In genomic region chr12:661720-662486, GRCh38 we compare ENCODE assay signal across 11 cellular contexts. TPM values are rescaled to one million over a fixed set of nuclear protein-coding genes. Genes with fewer than 3 reads are reported as not detected.
DNase-seq lines count a peak whose midpoint lies in the region; ATAC-seq and TF ChIP-seq lines count a peak whose summit lies in the region.
"Had no signal": no experiment of that assay in that cellular context is flagged by ENCODE, and none has a peak within 500 bp of the region (broad histone marks: within the 10 kb centered on the region; RNA-seq: fewer than 3 reads in every experiment).

No MANE protein-coding gene starts in this region.

- H3K36me3 Mint-ChIP-seq in activated naive CD8-positive, alpha-beta T cell treated with anti-CD3 and anti-CD28 coated beads, Interleukin-2, amount 50 U/mL, for 24 hours (ENCODE audit: low read depth) = no peaks in the 10 kb centered on the region
- no peaks in the 10 kb centered on the region for H3K36me3 Mint-ChIP-seq in stimulated activated memory B cell treated with anti-CD40 and anti-IgM and Interleukin-4, amounts not matched to agents 10 μg/mL and 1 μg/mL and 100 μg/mL, for 72 hours
- H3K36me3 Mint-ChIP-seq: neural progenitor cell had no signal

- peak overlapping the region; percentile 16 for H3K27ac Mint-ChIP-seq in activated naive CD8-positive, alpha-beta T cell treated with anti-CD3 and anti-CD28 coated beads, Interleukin-2, amount 50 U/mL, for 24 hours
- H3K27ac Mint-ChIP-seq in stimulated activated memory B cell treated with anti-CD40 and anti-IgM and Interleukin-4, amounts not matched to agents 10 μg/mL and 1 μg/mL and 100 μg/mL, for 72 hours = peak overlapping the region; percentile 48
- H3K27ac Mint-ChIP-seq: H9, neural progenitor cell had no signal

- CTCF ChIA-PET in HEK293T (lab: Yijun Ruan, JAX) = no interaction called here

- no peak for DNase-seq in HEK293T (ENCODE audit: extremely low spot score)
- DNase-seq in activated naive CD8-positive, alpha-beta T cell treated with anti-CD3 and anti-CD28 coated beads, Interleukin-2, amount 50 U/mL, for 24 hours = no peak
- DNase-seq in left ventricle myocardium superior = peak; percentile 62
- DNase-seq: H9; stimulated activated naive CD4-positive, alpha-beta T cell treated with Interleukin-2 at 50 U/mL for 16 hours had no signal

- intact Hi-C loops in left ventricle myocardium superior (cut with micrococcal nuclease) = no loop called here

- POLR2A ChIA-PET in HEK293T (lab: Yijun Ruan, JAX) = no interaction called here

- H3K27me3 Mint-ChIP-seq in activated naive CD8-positive, alpha-beta T cell treated with anti-CD3 and anti-CD28 coated beads, Interleukin-2, amount 50 U/mL, for 24 hours = peaks cover 2% of the 10 kb centered on the region
- no peaks in the 10 kb centered on the region for H3K27me3 Mint-ChIP-seq in stimulated activated memory B cell treated with anti-CD40 and anti-IgM and Interleukin-4, amounts not matched to agents 10 μg/mL and 1 μg/mL and 100 μg/mL, for 72 hours

- ATAC-seq in activated naive CD8-positive, alpha-beta T cell treated with anti-CD3 and anti-CD28 coated beads, Interleukin-2, amount 50 U/mL, for 24 hours = no peak
- ATAC-seq in left ventricle myocardium superior (peak; percentile 76), GM18511 (IDR thresholded peaks at IDR 0.05; ENCODE audit: unreplicated experiment) (no peak), HG03571 (IDR thresholded peaks at IDR 0.05; ENCODE audit: unreplicated experiment) (no peak), HG02970 (IDR thresholded peaks at IDR 0.05; ENCODE audit: low FRiP score, unreplicated experiment) (no peak)
- peak; percentile 3 for ATAC-seq in stimulated activated memory B cell treated with anti-CD40 and anti-IgM and Interleukin-4, amounts not matched to agents 10 μg/mL and 1 μg/mL and 100 μg/mL, for 72 hours

- H3K9me3 Mint-ChIP-seq in activated naive CD8-positive, alpha-beta T cell treated with anti-CD3 and anti-CD28 coated beads, Interleukin-2, amount 50 U/mL, for 24 hours = no peaks in the 10 kb centered on the region
- H3K9me3 Mint-ChIP-seq in stimulated activated memory B cell treated with anti-CD40 and anti-IgM and Interleukin-4, amounts not matched to agents 10 μg/mL and 1 μg/mL and 100 μg/mL, for 72 hours = no peaks in the 10 kb centered on the region
- H3K9me3 Mint-ChIP-seq: H9, neural progenitor cell had no signal

- H3K4me1 Mint-ChIP-seq in activated naive CD8-positive, alpha-beta T cell treated with anti-CD3 and anti-CD28 coated beads, Interleukin-2, amount 50 U/mL, for 24 hours = peaks cover 49% of the 10 kb centered on the region
- peaks cover 62% of the 10 kb centered on the region for H3K4me1 Mint-ChIP-seq in stimulated activated memory B cell treated with anti-CD40 and anti-IgM and Interleukin-4, amounts not matched to agents 10 μg/mL and 1 μg/mL and 100 μg/mL, for 72 hours

- H3K4me3 Mint-ChIP-seq in activated naive CD8-positive, alpha-beta T cell treated with anti-CD3 and anti-CD28 coated beads, Interleukin-2, amount 50 U/mL, for 24 hours = no peak overlapping the region
- H3K4me3 Mint-ChIP-seq in stimulated activated memory B cell treated with anti-CD40 and anti-IgM and Interleukin-4, amounts not matched to agents 10 μg/mL and 1 μg/mL and 100 μg/mL, for 72 hours = no peak overlapping the region
- H3K4me3 Mint-ChIP-seq: H9, neural progenitor cell had no signal

TF ChIP-seq in HEK293T, 16 proteins besides CTCF, POLR2A, EP300 and RAD21:
- TF ChIP-seq CTBP1 (IDR thresholded peaks at IDR 0.05; ENCODE audit: borderline replicate concordance) (no peak), PKNOX1 (IDR thresholded peaks at IDR 0.05) (peak; percentile 41; the same call in 1 of the 2 replicates)

RNA-seq across cellular contexts. Expression of gene NINJ2, which starts 1.3 kb away (rescaled TPM):
- 5.3 TPM for total RNA-seq in left ventricle myocardium superior
- total RNA-seq: cardiac muscle cell had no signal

Comparison
In these comparisons a context has a peak if more than half of its experiments do, and no peak if none do; other contexts are left out.
1. ATAC-seq: peak in left ventricle myocardium superior (single experiment) and stimulated activated memory B cell treated with anti-CD40 and anti-IgM and Interleukin-4, amounts not matched to agents 10 μg/mL and 1 μg/mL and 100 μg/mL, for 72 hours (single experiment); none in activated naive CD8-positive, alpha-beta T cell treated with anti-CD3 and anti-CD28 coated beads, Interleukin-2, amount 50 U/mL, for 24 hours (single experiment), GM18511 (single experiment), HG03571 (single experiment) and HG02970 (single experiment).